ENCODE assay signal across 1 cellular context in the genomic region with DNA sequence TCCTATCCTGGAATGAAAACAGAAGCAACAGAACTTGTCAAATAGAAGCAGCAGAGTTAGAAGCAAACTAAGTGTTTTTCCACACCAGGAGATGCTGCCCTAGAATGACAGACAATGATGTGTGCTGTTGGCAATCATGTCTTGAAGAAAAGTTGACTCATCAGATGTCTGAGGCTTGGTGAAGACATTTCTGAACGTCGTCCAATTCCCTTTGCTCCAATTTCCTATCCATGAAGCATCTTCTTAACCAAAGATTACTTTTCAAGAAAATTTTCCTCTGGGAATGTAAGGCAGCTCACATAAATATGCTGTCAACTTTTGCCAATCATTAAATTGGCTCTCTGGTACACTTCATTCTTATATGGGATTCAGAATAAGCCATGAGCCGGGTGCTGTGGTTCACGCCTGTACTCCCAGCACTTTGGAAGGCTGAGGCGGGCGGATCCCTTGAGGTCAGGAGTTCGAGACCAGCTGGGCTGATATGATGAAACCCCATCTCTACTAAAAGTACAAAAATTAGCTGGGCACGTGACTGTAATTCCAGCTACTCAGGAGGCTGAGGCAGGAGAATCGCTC.
TF ChIP-seq lines count a peak whose summit lies in the region.

No MANE protein-coding gene starts in this region.

TF ChIP-seq in IMR-90, 13 proteins besides CTCF, POLR2A, EP300 and RAD21 (continued from another document):
- TF ChIP-seq, protein P1, sequence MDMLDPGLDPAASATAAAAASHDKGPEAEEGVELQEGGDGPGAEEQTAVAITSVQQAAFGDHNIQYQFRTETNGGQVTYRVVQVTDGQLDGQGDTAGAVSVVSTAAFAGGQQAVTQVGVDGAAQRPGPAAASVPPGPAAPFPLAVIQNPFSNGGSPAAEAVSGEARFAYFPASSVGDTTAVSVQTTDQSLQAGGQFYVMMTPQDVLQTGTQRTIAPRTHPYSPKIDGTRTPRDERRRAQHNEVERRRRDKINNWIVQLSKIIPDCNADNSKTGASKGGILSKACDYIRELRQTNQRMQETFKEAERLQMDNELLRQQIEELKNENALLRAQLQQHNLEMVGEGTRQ (IDR thresholded peaks at IDR 0.05; ENCODE audit: low read depth, low read length), result no peak; the same call in 1 of the 2 replicates
- TF ChIP-seq, protein P2, sequence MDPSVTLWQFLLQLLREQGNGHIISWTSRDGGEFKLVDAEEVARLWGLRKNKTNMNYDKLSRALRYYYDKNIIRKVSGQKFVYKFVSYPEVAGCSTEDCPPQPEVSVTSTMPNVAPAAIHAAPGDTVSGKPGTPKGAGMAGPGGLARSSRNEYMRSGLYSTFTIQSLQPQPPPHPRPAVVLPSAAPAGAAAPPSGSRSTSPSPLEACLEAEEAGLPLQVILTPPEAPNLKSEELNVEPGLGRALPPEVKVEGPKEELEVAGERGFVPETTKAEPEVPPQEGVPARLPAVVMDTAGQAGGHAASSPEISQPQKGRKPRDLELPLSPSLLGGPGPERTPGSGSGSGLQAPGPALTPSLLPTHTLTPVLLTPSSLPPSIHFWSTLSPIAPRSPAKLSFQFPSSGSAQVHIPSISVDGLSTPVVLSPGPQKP (IDR thresholded peaks at IDR 0.05; ENCODE audit: borderline replicate concordance, low read depth, low read length), result no peak
- no peak for TF ChIP-seq RCOR1 (IDR thresholded peaks at IDR 0.05; ENCODE audit: insufficient replicate concordance, low read length)
- no peak for TF ChIP-seq MAZ (IDR thresholded peaks at IDR 0.05; ENCODE audit: borderline replicate concordance, low read depth, low read length)
- TF ChIP-seq RFX5 (IDR thresholded peaks at IDR 0.05; ENCODE audit: low read depth, low read length), result no peak
- no peak for TF ChIP-seq SMC3 (IDR thresholded peaks at IDR 0.05; ENCODE audit: low read depth, low read length)
- peak; percentile 81 for TF ChIP-seq CEBPB (IDR thresholded peaks at IDR 0.05; ENCODE audit: low read depth, low read length)
TF ChIP-seq in IMR-90: peak in this region for 4.
